Comparison of ENCODE assay signal across 30 cellular contexts in the genomic region with DNA sequence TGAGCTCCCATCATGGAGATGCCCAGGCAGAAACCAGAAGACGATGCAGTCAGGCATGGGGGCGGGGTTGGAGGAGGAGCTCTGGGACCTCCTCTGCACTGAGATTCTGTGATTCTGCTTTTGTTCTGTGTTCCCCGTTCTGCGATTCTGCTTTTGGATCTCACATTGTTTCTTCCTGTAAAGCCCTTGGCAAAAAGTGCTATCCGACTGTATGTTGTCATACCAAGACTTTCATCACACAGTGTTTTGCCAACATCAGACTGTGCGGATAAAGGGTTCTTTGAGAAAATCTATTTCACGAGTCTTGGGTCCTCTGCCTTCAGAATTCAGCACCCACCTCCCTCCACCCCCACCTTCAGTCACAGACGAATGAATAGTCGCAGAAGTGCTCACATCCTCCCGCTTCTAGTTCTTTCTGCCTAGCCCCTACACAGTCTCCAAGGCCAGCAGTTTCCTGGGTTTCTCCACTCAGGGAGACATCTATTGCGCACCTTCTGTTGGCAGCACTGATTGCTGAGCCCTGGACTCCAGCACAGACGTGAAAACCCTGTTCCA. TPM values are rescaled to one million over a fixed set of nuclear protein-coding genes. Genes with fewer than 3 reads are reported as not detected.
DNase-seq lines count a peak whose midpoint lies in the region; ATAC-seq and TF ChIP-seq lines count a peak whose summit lies in the region.
"Had no signal": no experiment of that assay in that cellular context is flagged by ENCODE, and none has a peak within 500 bp of the region (broad histone marks: within the 10 kb centered on the region; RNA-seq: fewer than 3 reads in every experiment).

No MANE protein-coding gene starts in this region.

- H3K27ac Mint-ChIP-seq in GM23338 = no peak overlapping the region
- H3K27ac Mint-ChIP-seq in T-helper 17 cell = peak overlapping the region; percentile 74
- H3K27ac Mint-ChIP-seq: activated B cell treated with CpG ODN at 0.5 μM for 24 hours; activated naive CD8-positive, alpha-beta T cell; activated T-cell treated with anti-CD3 and anti-CD28 coated beads, Interleukin-2, amount 50 U/mL, for 24 hours; effector memory CD8-positive, alpha-beta T cell; naive B cell; type B pancreatic cell had no signal

- no peak overlapping the region for H3K4me3 ChIP-seq in GM23338
- H3K4me3 ChIP-seq: cardiac muscle cell, coronary artery, lower lobe of right lung, SJCRH30 had no signal

- ATAC-seq in GM23338 (peak; percentile 82), T-helper 17 cell (no peak), HG03469 (IDR thresholded peaks at IDR 0.05; ENCODE audit: unreplicated experiment) (no peak), HG02973 (IDR thresholded peaks at IDR 0.05; ENCODE audit: unreplicated experiment) (no peak)
- ATAC-seq: effector memory CD8-positive, alpha-beta T cell had no signal

- H3K4me1 Mint-ChIP-seq in GM23338 (peaks cover 34% of the 10 kb centered on the region), T-helper 17 cell (no peaks in the 10 kb centered on the region)
- H3K4me1 Mint-ChIP-seq: activated B cell treated with CpG ODN at 0.5 μM for 24 hours, naive B cell had no signal

- H3K9me3 Mint-ChIP-seq in GM23338 = no peaks in the 10 kb centered on the region
- H3K9me3 Mint-ChIP-seq: activated B cell treated with CpG ODN at 0.5 μM for 24 hours; activated T-cell treated with anti-CD3 and anti-CD28 coated beads, Interleukin-2, amount 50 U/mL, for 24 hours; effector memory CD8-positive, alpha-beta T cell; naive B cell; type B pancreatic cell had no signal

- DNase-seq in GM23338 (ENCODE audit: low spot score) = peak; percentile 58
- no peak for DNase-seq in T-helper 17 cell
- peak; percentile 52 for DNase-seq in foreskin melanocyte
- DNase-seq in putamen (ENCODE audit: low spot score) = peak; percentile 10
- no peak for DNase-seq in NCI-H2171 (lab: John Stamatoyannopoulos, UW)
- DNase-seq: activated B cell treated with CpG ODN at 0.5 μM for 24 hours; activated CD4-positive, alpha-beta T cell treated with anti-CD3 and anti-CD28 coated beads, Interleukin-2, amount 50 U/mL, for 1 hour; activated effector memory CD4-positive, alpha-beta T cell treated with anti-CD3 and anti-CD28 coated beads, Interleukin-2, amount 50 U/mL, for 16 hours; activated T-cell treated with anti-CD3 and anti-CD28 coated beads, Interleukin-2, amount 50 U/mL, for 24 hours; DMS79 treated with DMSO at 0.1 percent for 48 hours; effector memory CD8-positive, alpha-beta T cell; GF-D8; GOT3; KG1; lower lobe of right lung; midbrain; MM.1S; naive B cell; NCI-H1930; NCI-H524 treated with DMSO at 0.1 percent for 48 hours; SJCRH30; small intestine; stimulated activated naive CD4-positive, alpha-beta T cell had no signal

- H3K79me2 ChIP-seq in GM23338 (replicated peaks; ENCODE audit: insufficient read depth) = no peaks in the 10 kb centered on the region

- H3K9me3 ChIP-seq in T-helper 17 cell (ENCODE audit: control insufficient read depth, low read length, poor library complexity, severe bottlenecking) = no peaks in the 10 kb centered on the region
- H3K9me3 ChIP-seq: lower lobe of right lung, SJCRH30 had no signal

- peaks cover 30% of the 10 kb centered on the region for H3K4me1 ChIP-seq in GM23338 (ENCODE audit: insufficient read depth)
- H3K4me1 ChIP-seq: lower lobe of right lung had no signal

- H3K4me3 Mint-ChIP-seq in GM23338 (no peak overlapping the region), T-helper 17 cell (no peak overlapping the region)
- H3K4me3 Mint-ChIP-seq: activated B cell treated with CpG ODN at 0.5 μM for 24 hours; activated naive CD8-positive, alpha-beta T cell; activated T-cell treated with anti-CD3 and anti-CD28 coated beads, Interleukin-2, amount 50 U/mL, for 24 hours; effector memory CD8-positive, alpha-beta T cell; type B pancreatic cell had no signal

- H2AFZ ChIP-seq in GM23338 = no peak overlapping the region

- H3K4me2 ChIP-seq in GM23338 = peak overlapping the region; percentile 11; the same call in 1 of the 2 replicates

- TF ChIP-seq CTCF in GM23338 (conservative IDR thresholded peaks at IDR 0.05; ENCODE audit: low read depth in 2 of 2) = no peak

- H3K36me3 Mint-ChIP-seq in GM23338 (ENCODE audit: low read depth) (no peaks in the 10 kb centered on the region; the same call in 2 of the 3 replicates), T-helper 17 cell (ENCODE audit: low read depth) (no peaks in the 10 kb centered on the region)
- H3K36me3 Mint-ChIP-seq: naive B cell, type B pancreatic cell had no signal

- no peaks in the 10 kb centered on the region for H3F3A ChIP-seq in GM23338 (replicated peaks; ENCODE audit: low read depth)

- H3K9me2 ChIP-seq in GM23338 (ENCODE audit: insufficient read depth) = peaks cover 6% of the 10 kb centered on the region; the same call in 1 of the 2 replicates

- H3K27me3 Mint-ChIP-seq in GM23338 (ENCODE audit: insufficient read depth, low read depth, poor library complexity) (peaks cover 3% of the 10 kb centered on the region), T-helper 17 cell (peaks cover 7% of the 10 kb centered on the region)
- H3K27me3 Mint-ChIP-seq: activated naive CD8-positive, alpha-beta T cell; activated T-cell treated with anti-CD3 and anti-CD28 coated beads, Interleukin-2, amount 50 U/mL, for 24 hours had no signal

- 0 out of 2 replicates have a peak overlapping the region, but pooled peaks have one; percentile 22 for H3K27ac ChIP-seq in GM23338 (ENCODE audit: low read depth)
- H3K27ac ChIP-seq: C4-2B, cardiac muscle cell, coronary artery, lower lobe of right lung, SJCRH30 had no signal

- no peaks in the 10 kb centered on the region for H3K27me3 ChIP-seq in GM23338 (ENCODE audit: insufficient read depth)
- H3K27me3 ChIP-seq: cardiac muscle cell had no signal

- no peaks in the 10 kb centered on the region for H3K36me3 ChIP-seq in GM23338 (ENCODE audit: insufficient read depth)
- H3K36me3 ChIP-seq: cardiac muscle cell, lower lobe of right lung, SJCRH30 had no signal

- no peaks in the 10 kb centered on the region; the same call in 1 of the 2 replicates for H4K20me1 ChIP-seq in GM23338 (replicated peaks; ENCODE audit: insufficient read depth)

TF ChIP-seq in GM23338, 12 proteins besides CTCF, POLR2A, EP300 and RAD21 (continues in another document):
- TF ChIP-seq REST (IDR thresholded peaks at IDR 0.05; ENCODE audit: unreplicated experiment) = no peak
- no peak for TF ChIP-seq CREB1 (CRISPR knock-in tag; IDR thresholded peaks at IDR 0.05; ENCODE audit: low read depth)
- no peak for TF ChIP-seq ZNF331 (CRISPR knock-in tag; IDR thresholded peaks at IDR 0.05; ENCODE audit: low read depth)

RNA-seq across cellular contexts. Expression of gene PWP1, which starts 24.7 kb away (rescaled TPM):
- total RNA-seq in GM23338 (2014; rRNA removed; shearing (Covaris generic)) = 93.7 and 110 TPM in 2 replicates
- polyA plus RNA-seq in GM23338 (2016; fragmentation: Nextera tagmentation; extraction: Ambion mirVana) = 189 and 211 TPM in 2 replicates
- 10 to 100 TPM; 24.8 to 26.9 TPM for total RNA-seq in T-helper 17 cell

Comparison
In these comparisons a context has a peak if more than half of its experiments do, and no peak if none do; other contexts are left out.
1. DNase-seq: peak in GM23338 (single experiment), foreskin melanocyte (single experiment) and putamen (single experiment); none in T-helper 17 cell (0 of 3) and NCI-H2171 (single experiment).